In genomic region chr1:172069535-172069934, GRCh38 we compare ENCODE assay signal across 23 cellular contexts.
DNase-seq lines count a peak whose midpoint lies in the region; ATAC-seq and TF ChIP-seq lines count a peak whose summit lies in the region.
"Had no signal": no experiment of that assay in that cellular context is flagged by ENCODE, and none has a peak within 500 bp of the region (broad histone marks: within the 10 kb centered on the region; RNA-seq: fewer than 3 reads in every experiment).

No MANE protein-coding gene starts in this region.

- no peaks in the 10 kb centered on the region for H3K36me3 ChIP-seq in transverse colon
- H3K36me3 ChIP-seq: gastroesophageal sphincter had no signal

- no peak for ATAC-seq in memory B cell (ENCODE audit: low read depth)
- ATAC-seq: gastroesophageal sphincter, left ventricle myocardium superior, natural killer cell had no signal

- H3K4me1 Mint-ChIP-seq in chondrocyte (ENCODE audit: low read depth), result peaks cover 31% of the 10 kb centered on the region
- H3K4me1 Mint-ChIP-seq in memory B cell, result no peaks in the 10 kb centered on the region
- H3K4me1 Mint-ChIP-seq: B cell, natural killer cell had no signal

- 66 to 67% methylated on average over 3 of the region's 3 CpGs for WGBS in transverse colon (ENCODE audit: low coverage in 1 of 2), 2 donors

- no peak overlapping the region for H3K4me3 ChIP-seq in transverse colon
- H3K4me3 ChIP-seq: gastroesophageal sphincter had no signal

- in situ Hi-C loops in transverse colon (cut with MboI; ENCODE audit: low pct_ligation_motif_present in 1 of 4, low pct_unique_long_range_greater_than_20kb in 1 of 4, low sequenced_read_pairs in 3 of 4), result no loop called here

- no peaks in the 10 kb centered on the region for H3K9me3 Mint-ChIP-seq in chondrocyte (ENCODE audit: low read depth)
- H3K9me3 Mint-ChIP-seq in memory B cell, result no peaks in the 10 kb centered on the region
- H3K9me3 Mint-ChIP-seq: natural killer cell had no signal

- H3K27me3 Mint-ChIP-seq in chondrocyte (ENCODE audit: low read depth), result no peaks in the 10 kb centered on the region
- H3K27me3 Mint-ChIP-seq in memory B cell, result no peaks in the 10 kb centered on the region
- H3K27me3 Mint-ChIP-seq: B cell had no signal

- H3K27me3 ChIP-seq in transverse colon, result no peaks in the 10 kb centered on the region
- H3K27me3 ChIP-seq: gastroesophageal sphincter had no signal

- peak overlapping the region; percentile 80 for H3K27ac Mint-ChIP-seq in chondrocyte (ENCODE audit: unreplicated experiment)
- H3K27ac Mint-ChIP-seq in memory B cell, result peak overlapping the region; percentile 19
- H3K27ac Mint-ChIP-seq: B cell, natural killer cell had no signal

- no peaks in the 10 kb centered on the region for H3K9me3 ChIP-seq in transverse colon
- H3K9me3 ChIP-seq: gastroesophageal sphincter had no signal

- no peak for TF ChIP-seq CTCF in chondrocyte (IDR thresholded peaks at IDR 0.05)
- no peak for TF ChIP-seq CTCF in transverse colon (IDR thresholded peaks at IDR 0.05)

- H3K27ac ChIP-seq in transverse colon, result peak overlapping the region in 1 of 4 donors; percentile 20
- H3K27ac ChIP-seq: gastroesophageal sphincter had no signal

- no peak for TF ChIP-seq POLR2A in transverse colon (IDR thresholded peaks at IDR 0.05)

- intact Hi-C loops in transverse colon (cut with DNase I; ENCODE audit: low total_unique reads), result no loop called here

- H3K4me1 ChIP-seq in transverse colon, result no peaks in the 10 kb centered on the region
- H3K4me1 ChIP-seq: gastroesophageal sphincter had no signal

- no peak overlapping the region for H3K4me3 Mint-ChIP-seq in chondrocyte (ENCODE audit: unreplicated experiment)
- H3K4me3 Mint-ChIP-seq in memory B cell, result no peak overlapping the region
- H3K4me3 Mint-ChIP-seq: B cell, natural killer cell had no signal

- H3K36me3 Mint-ChIP-seq in chondrocyte (ENCODE audit: low read depth) (peaks cover 1% of the 10 kb centered on the region), memory B cell (peaks cover 2% of the 10 kb centered on the region)
- H3K36me3 Mint-ChIP-seq: natural killer cell had no signal

- no peak for TF ChIP-seq EP300 in transverse colon (IDR thresholded peaks at IDR 0.05; ENCODE audit: low read depth)

- DNase-seq in LHCN-M2 (ENCODE audit: low read depth) (peak; percentile 73), chondrocyte (ENCODE audit: low spot score) (no peak), memory B cell (ENCODE audit: low spot score in 2 of 2) (no peak), superior temporal gyrus (ENCODE audit: extremely low spot score) (peak; percentile 64), RPMI8226 (no peak), transverse colon (no peak)
- DNase-seq in activated CD4-positive, alpha-beta T cell treated with anti-CD3 and anti-CD28 coated beads, Interleukin-2, amount 50 U/mL, for 48 hours, result no peak
- DNase-seq: activated CD4-positive, CD25-positive, alpha-beta regulatory T cell; activated CD8-positive, alpha-beta memory T cell treated with anti-CD3 and anti-CD28 coated beads for 24 hours; Calu3; cerebellar nuclear complex; GF-D8; left ventricle myocardium superior; MV-4-11; natural killer cell; NCI-H2029; NCI-H510A; SHP77 treated with DMSO at 0.1 percent for 48 hours; stimulated activated CD4-positive, alpha-beta T cell treated with anti-CD3 and anti-CD28 coated beads, Interleukin-15, amount 100 ng/mL, for 24 hours; stimulated activated naive CD4-positive, alpha-beta T cell treated with Interleukin-2 at 50 U/mL for 16 hours; T-helper 2 cell had no signal

Comparison
In these comparisons a context has a peak if more than half of its experiments do, and no peak if none do; other contexts are left out.
1. DNase-seq: peak in LHCN-M2 (single experiment) and superior temporal gyrus (single experiment); none in chondrocyte (single experiment), memory B cell (0 of 2), RPMI8226 (single experiment), activated CD4-positive, alpha-beta T cell treated with anti-CD3 and anti-CD28 coated beads, Interleukin-2, amount 50 U/mL, for 48 hours (0 of 2) and transverse colon (single experiment).